In the genomic region with DNA sequence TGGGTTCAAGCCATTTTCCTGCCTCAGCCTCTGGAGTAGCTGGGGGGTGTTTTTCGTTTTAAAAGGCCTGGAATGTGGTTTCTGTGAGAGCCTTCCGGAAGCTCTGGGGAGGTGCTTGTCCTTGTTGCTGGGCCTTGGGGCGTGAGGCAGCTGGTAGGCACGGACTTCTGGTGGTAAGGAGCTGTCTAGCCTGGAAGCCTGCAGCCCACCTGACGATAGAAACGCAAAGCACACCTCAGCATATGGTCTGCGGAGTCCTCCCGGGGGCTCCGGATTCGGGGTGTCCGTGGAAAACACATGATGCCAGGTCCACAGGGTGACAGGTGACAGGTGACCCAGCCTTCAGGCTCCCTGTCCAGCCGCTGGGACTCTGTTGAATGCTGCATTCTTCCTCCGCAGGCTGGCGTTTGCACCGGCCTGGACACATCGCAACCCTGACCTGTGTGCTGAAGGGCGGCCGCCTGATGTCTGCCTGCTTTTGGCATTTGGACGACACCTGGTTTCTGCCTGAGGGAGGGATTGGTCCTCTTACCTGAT, we compare ENCODE assay signal across 9 cellular contexts. TPM values are rescaled to one million over a fixed set of nuclear protein-coding genes. Genes with fewer than 3 reads are reported as not detected.
DNase-seq lines count a peak whose midpoint lies in the region; ATAC-seq and TF ChIP-seq lines count a peak whose summit lies in the region.
"Had no signal": no experiment of that assay in that cellular context is flagged by ENCODE, and none has a peak within 500 bp of the region (broad histone marks: within the 10 kb centered on the region; RNA-seq: fewer than 3 reads in every experiment).

No MANE protein-coding gene starts in this region.

- peak; percentile 17 for DNase-seq in activated T-cell treated with anti-CD3 and anti-CD28 coated beads, Interleukin-2, amount 50 U/mL, for 1 hour
- DNase-seq in activated T-cell treated with anti-CD3 and anti-CD28 coated beads, Interleukin-2, amount 50 U/mL, for 48 hours = no peak
- DNase-seq in SK-N-DZ (ENCODE audit: low spot score) (peak; percentile 29), suprapubic skin (ENCODE audit: low spot score in 2 of 2) (peak in 1 of 2 donors; percentile 69), SW 1271 (lab: John Stamatoyannopoulos, UW) (no peak)
- no peak for DNase-seq in activated effector memory CD4-positive, alpha-beta T cell treated with Interleukin-2 at 50 U/mL for 16 hours
- DNase-seq: activated CD4-positive, alpha-beta T cell treated with anti-CD3 and anti-CD28 coated beads, Interleukin-2, amount 50 U/mL, for 1 hour had no signal

- H3K27me3 ChIP-seq in iPS-20b (ENCODE audit: insufficient read depth, low read length) (no peaks in the 10 kb centered on the region), suprapubic skin (no peaks in the 10 kb centered on the region)

- H3K27ac ChIP-seq in iPS-20b (ENCODE audit: low read length) (peak overlapping the region; percentile 43), suprapubic skin (peak overlapping the region; percentile 32)

- H3K4me1 ChIP-seq in iPS-20b (ENCODE audit: insufficient read depth, low read length) (peaks cover 22% of the 10 kb centered on the region), suprapubic skin (peaks cover 51% of the 10 kb centered on the region)

- no peak overlapping the region for H3K9ac ChIP-seq in iPS-20b (ENCODE audit: low read depth, low read length)

- WGBS in suprapubic skin = 71% methylated on average over 12 of the region's 19 CpGs

- TF ChIP-seq EP300 in suprapubic skin (IDR thresholded peaks at IDR 0.05) = no peak

- H3K36me3 ChIP-seq in iPS-20b (ENCODE audit: insufficient read depth, low read depth, low read length) (no peaks in the 10 kb centered on the region), suprapubic skin (no peaks in the 10 kb centered on the region)

- no peak for TF ChIP-seq CTCF in suprapubic skin (IDR thresholded peaks at IDR 0.05)

- no peak for TF ChIP-seq POLR2A in suprapubic skin (IDR thresholded peaks at IDR 0.05)

- H3K4me3 ChIP-seq in iPS-20b (ENCODE audit: low read length) (no peak overlapping the region), suprapubic skin (no peak overlapping the region)

- H3K9me3 ChIP-seq in iPS-20b (ENCODE audit: insufficient read depth, low read depth, low read length) (no peaks in the 10 kb centered on the region), suprapubic skin (no peaks in the 10 kb centered on the region)

- ATAC-seq in GM18520 (IDR thresholded peaks at IDR 0.05; ENCODE audit: unreplicated experiment) = no peak

RNA-seq across cellular contexts. Expression of a gene that starts 37.3 kb away (rescaled TPM):
- 23.6 and 25.3 TPM in 2 replicates for polyA plus RNA-seq in SK-N-DZ (2014; cell fraction: cytosol; rRNA removed)
- 13.8 and 15.2 TPM in 2 replicates for polyA plus RNA-seq in SK-N-DZ (2014; cell fraction: nucleus; rRNA removed)
- total RNA-seq in suprapubic skin = 10 to 100 TPM; 28.1 to 39.1 (median 32.3) TPM

Comparison
In these comparisons a context has a peak if more than half of its experiments do, and no peak if none do; other contexts are left out.
1. DNase-seq: peak in activated T-cell treated with anti-CD3 and anti-CD28 coated beads, Interleukin-2, amount 50 U/mL, for 1 hour (single experiment) and SK-N-DZ (single experiment); none in activated T-cell treated with anti-CD3 and anti-CD28 coated beads, Interleukin-2, amount 50 U/mL, for 48 hours (0 of 2), SW 1271 (0 of 2) and activated effector memory CD4-positive, alpha-beta T cell treated with Interleukin-2 at 50 U/mL for 16 hours (single experiment).